In the genomic region with DNA sequence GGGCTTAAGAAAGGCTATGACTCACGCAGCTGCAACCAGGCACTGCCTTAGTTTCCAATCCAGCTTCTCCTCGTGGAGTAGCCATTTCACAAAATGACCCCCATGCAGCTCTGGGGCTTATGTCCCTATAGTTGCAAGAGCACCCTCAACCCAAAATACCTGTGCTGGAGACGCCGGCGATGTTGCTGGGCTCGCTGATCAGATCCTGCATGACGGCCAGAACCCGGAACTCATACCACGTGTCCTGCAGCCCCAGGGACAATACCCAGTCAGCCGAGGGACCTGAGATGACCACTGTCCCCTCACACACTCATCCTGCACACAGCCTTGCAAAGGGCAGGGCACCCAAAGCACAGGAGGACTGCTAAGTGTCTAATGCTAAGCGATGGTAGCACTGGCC, we compare ENCODE assay signal across 27 cellular contexts. TPM values are rescaled to one million over a fixed set of nuclear protein-coding genes. Genes with fewer than 3 reads are reported as not detected.
"Had no signal": no experiment of that assay in that cellular context is flagged by ENCODE, and none has a peak within 500 bp of the region (broad histone marks: within the 10 kb centered on the region; RNA-seq: fewer than 3 reads in every experiment).

No MANE protein-coding gene starts in this region.

- H3K9me3 Mint-ChIP-seq: dendritic cell treated with granulocyte-macrophage colony-stimulating factor and Interleukin-4, amounts not matched to agents 40 ng/mL and 50 ng/mL, for 4 days; effector memory CD8-positive, alpha-beta T cell; endodermal cell; natural killer cell had no signal

- H3K27me3 ChIP-seq: esophagus squamous epithelium, gastrocnemius medialis, heart right ventricle had no signal

- H3K9me3 ChIP-seq: esophagus squamous epithelium, gastrocnemius medialis, heart right ventricle, left lung, lower lobe of right lung had no signal

- H3K4me3 ChIP-seq: esophagus squamous epithelium, gastrocnemius medialis, heart right ventricle, left lung, lower lobe of right lung had no signal

- ATAC-seq: effector memory CD8-positive, alpha-beta T cell; esophagus mucosa; gastrocnemius medialis; heart right ventricle; left cardiac atrium; left lung; left ventricle myocardium superior; lower lobe of right lung; naive thymus-derived CD4-positive, alpha-beta T cell; natural killer cell had no signal

- H3K36me3 Mint-ChIP-seq: natural killer cell had no signal

- H3K27ac ChIP-seq: epithelial cell of prostate, esophagus squamous epithelium, gastrocnemius medialis, heart right ventricle, left lung, lower lobe of right lung had no signal

- DNase-seq: cortex of kidney; effector CD8-positive, alpha-beta T cell; effector memory CD8-positive, alpha-beta T cell; endodermal cell; erythroblast; esophagus squamous epithelium; foreskin fibroblast; foreskin melanocyte; gastrocnemius medialis; glutamatergic neuron; head of caudate nucleus; heart right ventricle; hippocampal formation; left cardiac atrium; left lung; left ventricle myocardium superior; lower lobe of right lung; mesendoderm; midbrain; naive thymus-derived CD4-positive, alpha-beta T cell; natural killer cell had no signal

- H3K27ac Mint-ChIP-seq: dendritic cell treated with granulocyte-macrophage colony-stimulating factor and Interleukin-4, amounts not matched to agents 40 ng/mL and 50 ng/mL, for 4 days; endodermal cell; natural killer cell had no signal

- H3K36me3 ChIP-seq: left lung, lower lobe of right lung had no signal

- H3K27me3 Mint-ChIP-seq: effector memory CD8-positive, alpha-beta T cell; naive thymus-derived CD4-positive, alpha-beta T cell had no signal

- H3K4me3 Mint-ChIP-seq: dendritic cell treated with granulocyte-macrophage colony-stimulating factor and Interleukin-4, amounts not matched to agents 40 ng/mL and 50 ng/mL, for 4 days; effector memory CD8-positive, alpha-beta T cell; endodermal cell; naive thymus-derived CD4-positive, alpha-beta T cell; natural killer cell had no signal

RNA-seq across cellular contexts. Expression of a gene that starts 32.1 kb away (rescaled TPM):
- total RNA-seq: dermis microvascular lymphatic vessel endothelial cell, glomerular endothelial cell, lung microvascular endothelial cell had no signal
